8 cellular contexts compared by ENCODE assay signal in the genomic region with DNA sequence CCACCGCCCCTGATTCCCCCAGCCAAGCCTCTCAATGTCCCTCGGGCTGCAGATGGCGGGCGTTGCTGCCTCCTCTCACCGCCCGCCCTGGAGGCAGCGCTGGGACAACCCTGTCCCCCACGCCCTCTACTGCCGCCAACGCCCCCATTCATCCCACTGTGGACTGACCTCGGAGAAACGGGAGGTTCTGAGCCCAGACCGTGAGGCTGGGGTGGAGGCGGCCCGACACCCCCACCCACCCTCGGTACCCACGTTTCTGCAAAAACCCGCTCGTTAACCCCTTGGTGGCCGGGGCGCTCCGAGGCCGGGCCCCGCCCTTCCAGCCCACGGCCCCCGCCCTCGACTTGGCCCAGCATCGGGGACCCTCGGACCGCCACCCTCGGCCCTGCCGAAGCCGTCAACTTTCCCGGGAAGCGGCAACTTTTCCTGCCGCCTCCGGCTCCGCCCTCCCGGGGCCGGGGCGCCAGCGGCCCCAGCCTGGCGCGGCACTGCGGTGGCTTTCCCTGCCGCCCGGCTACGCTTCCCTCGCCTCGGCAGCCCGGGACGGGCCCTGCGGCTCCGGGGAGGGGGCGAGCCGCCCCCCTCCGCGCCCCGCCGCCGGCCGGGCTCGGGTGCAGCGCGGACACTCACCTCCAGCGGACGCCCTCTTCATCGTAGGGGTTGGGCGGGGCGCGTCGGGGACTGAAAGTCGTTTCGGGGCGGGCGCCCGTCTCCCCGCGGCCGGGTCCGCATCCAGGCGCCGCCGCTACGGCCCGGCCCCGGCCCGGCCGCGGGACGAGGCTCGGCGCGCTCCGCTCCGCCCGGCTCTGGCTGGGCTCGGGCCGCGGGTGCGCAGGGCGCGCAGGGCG. TPM values are rescaled to one million over a fixed set of nuclear protein-coding genes. Genes with fewer than 3 reads are reported as not detected.
A peak's percentile ranks its signal among the peaks of the same experiment; 100 is the strongest.
DNase-seq lines count a peak whose midpoint lies in the region; ATAC-seq and TF ChIP-seq lines count a peak whose summit lies in the region.

No MANE protein-coding gene starts in this region.

- no peaks in the 10 kb centered on the region for H3K4me1 ChIP-seq in cardiac muscle cell (ENCODE audit: low read depth)
- H3K4me1 ChIP-seq in lower lobe of right lung = peaks cover 9% of the 10 kb centered on the region
- peaks cover 5% of the 10 kb centered on the region for H3K4me1 ChIP-seq in urinary bladder (ENCODE audit: insufficient read depth)

- H3K36me3 ChIP-seq in cardiac muscle cell (no peaks in the 10 kb centered on the region), lower lobe of right lung (no peaks in the 10 kb centered on the region), urinary bladder (ENCODE audit: insufficient read depth) (no peaks in the 10 kb centered on the region)

- H3K27me3 ChIP-seq in cardiac muscle cell = peaks cover 9% of the 10 kb centered on the region
- no peaks in the 10 kb centered on the region for H3K27me3 ChIP-seq in lower lobe of right lung (ENCODE audit: low read depth)

- H3K27ac ChIP-seq in cardiac muscle cell = no peak overlapping the region
- H3K27ac ChIP-seq in lower lobe of right lung = no peak overlapping the region
- H3K27ac ChIP-seq in urinary bladder (ENCODE audit: low read depth) = no peak overlapping the region

- H3K4me3 ChIP-seq in cardiac muscle cell = peak overlapping the region; percentile 56
- H3K4me3 ChIP-seq in astrocyte of the cerebellum (ENCODE audit: low read depth, low read length) = peak overlapping the region; percentile 18
- H3K4me3 ChIP-seq in lower lobe of right lung = peak overlapping the region; percentile 57
- H3K4me3 ChIP-seq in urinary bladder (ENCODE audit: low read depth, low read length) = peak overlapping the region; percentile 51
- no peak overlapping the region for H3K4me3 ChIP-seq in foreskin fibroblast (ENCODE audit: low read depth in 1 of 2, low read length in 2 of 2)

- TF ChIP-seq CTCF in cardiac muscle cell (IDR thresholded peaks at IDR 0.05; ENCODE audit: low read depth, low read length) (no peak), astrocyte of the cerebellum (IDR thresholded peaks at IDR 0.05; ENCODE audit: low read depth, low read length, missing control alignments) (no peak), lower lobe of right lung (IDR thresholded peaks at IDR 0.05) (no peak), foreskin fibroblast (IDR thresholded peaks at IDR 0.05; ENCODE audit: low read depth, low read length) (no peak)

- H3K9me3 ChIP-seq in cardiac muscle cell (ENCODE audit: low read depth) (no peaks in the 10 kb centered on the region), lower lobe of right lung (no peaks in the 10 kb centered on the region)

- DNase-seq in cardiac muscle cell (ENCODE audit: low read depth in 1 of 2, low spot score in 1 of 2) (peak in 1 of 2 donors; percentile 34), Right ventricle myocardium superior (no peak), astrocyte of the cerebellum (ENCODE audit: low read depth) (no peak), lower lobe of right lung (peak; percentile 69), foreskin fibroblast (no peak), NCI-H1694 (lab: John Stamatoyannopoulos, UW) (no peak)

- 2% methylated on average over 104 of the region's 104 CpGs for WGBS in urinary bladder

- no peak for ATAC-seq in Right ventricle myocardium superior (ENCODE audit: poor library complexity)
- peak in 1 of 2 donors; percentile 11 for ATAC-seq in lower lobe of right lung
- ATAC-seq in HG03159 (IDR thresholded peaks at IDR 0.05; ENCODE audit: unreplicated experiment) = no peak

- in situ Hi-C loops in astrocyte of the cerebellum (cut with HindIII; ENCODE audit: low sequenced_read_pairs) = no loop called here

- intact Hi-C loops in Right ventricle myocardium superior (cut with DNase I) (loop anchor here (5.0 kb wide), 1 partner anchor 110 kb away; no protein-coding TSS in a partner anchor), lower lobe of right lung (cut with DNase I) (loop anchor here (10.0 kb wide), 1 partner anchor 103 kb away; no protein-coding TSS in a partner anchor)

RNA-seq across cellular contexts. Expression of gene RTN4R, which starts 0.5 kb away (rescaled TPM):
- total RNA-seq in cardiac muscle cell = 5.3 and 9.8 TPM in 2 replicates
- polyA plus RNA-seq in cardiac muscle cell = 5.2 and 7.4 TPM in 2 replicates
- 0.75 TPM for total RNA-seq in Right ventricle myocardium superior
- total RNA-seq in lower lobe of right lung = 9.6 TPM
- total RNA-seq in urinary bladder = 3.1 TPM
- polyA plus RNA-seq in urinary bladder = 1.1 TPM

RNA-seq across cellular contexts. Expression of gene DGCR6L, which starts 52.2 kb away (rescaled TPM):
- total RNA-seq in cardiac muscle cell = 89.6 and 104 TPM in 2 replicates
- 126 and 157 TPM in 2 replicates for polyA plus RNA-seq in cardiac muscle cell
- 45.1 TPM for total RNA-seq in Right ventricle myocardium superior
- 31.1 TPM for total RNA-seq in lower lobe of right lung
- 22.8 TPM for total RNA-seq in urinary bladder
- 80.7 TPM for polyA plus RNA-seq in urinary bladder

Comparison
In these comparisons a context has a peak if more than half of its experiments do, and no peak if none do; other contexts are left out.
1. H3K4me3 ChIP-seq: peak in cardiac muscle cell (single experiment), astrocyte of the cerebellum (single experiment), lower lobe of right lung (single experiment) and urinary bladder (single experiment); none in foreskin fibroblast (0 of 2).